ENCODE assay signal across 22 cellular contexts in the genomic region with DNA sequence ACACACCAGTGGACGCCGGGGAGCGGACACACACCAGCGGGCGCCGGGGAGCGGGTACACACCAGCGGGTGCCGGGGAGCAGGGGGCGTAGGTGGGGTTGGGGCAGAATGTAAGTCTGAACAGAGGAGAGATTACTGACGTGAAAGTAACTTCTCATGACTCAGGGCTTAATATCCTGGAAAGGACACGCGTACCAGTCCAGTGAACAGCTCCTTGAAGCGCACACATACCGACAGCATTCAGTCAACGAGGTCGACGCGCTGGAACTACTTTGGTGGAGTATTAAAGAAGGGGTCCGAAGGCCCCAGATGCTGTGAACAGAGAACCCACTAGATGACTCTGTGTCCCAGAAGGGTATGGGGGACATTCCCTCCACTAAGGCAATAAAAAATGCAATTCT.
DNase-seq lines count a peak whose midpoint lies in the region; FAIRE-seq and TF ChIP-seq lines count a peak whose summit lies in the region.
"Had no signal": no experiment of that assay in that cellular context is flagged by ENCODE, and none has a peak within 500 bp of the region (broad histone marks: within the 10 kb centered on the region; RNA-seq: fewer than 3 reads in every experiment).

No MANE protein-coding gene starts in this region.

- intact Hi-C loops in uterus (cut with DNase I; ENCODE audit: low total_unique reads) = no loop called here

- FAIRE-seq in RCC 7860 (lab: Jason Lieb, UNC) = no peak
- FAIRE-seq: A549, D721Med, G401.6, GM12891, GM19239 had no signal

- no peaks in the 10 kb centered on the region for H3K9me3 ChIP-seq in uterus
- H3K9me3 ChIP-seq: BE2C, BLaER1 had no signal

- H3K27ac ChIP-seq in uterus = no peak overlapping the region
- H3K27ac ChIP-seq: 22Rv1, A549, BLaER1 had no signal

- H3K4me3 ChIP-seq in H7 (ENCODE audit: insufficient read depth, low read depth, low read length) (no peak overlapping the region), uterus (no peak overlapping the region)
- H3K4me3 ChIP-seq: A549, BLaER1 had no signal

- TF ChIP-seq POLR2A in uterus (IDR thresholded peaks at IDR 0.05) = no peak

- H3K36me3 ChIP-seq in H7 (replicated peaks; ENCODE audit: control insufficient read depth, insufficient read depth, low read length) = no peaks in the 10 kb centered on the region
- H3K36me3 ChIP-seq in uterus = no peaks in the 10 kb centered on the region
- H3K36me3 ChIP-seq: BE2C, BLaER1 had no signal

- H3K27me3 ChIP-seq in H7 (ENCODE audit: control insufficient read depth, insufficient read depth, low read length) = no peaks in the 10 kb centered on the region
- H3K27me3 ChIP-seq in uterus = no peaks in the 10 kb centered on the region

- DNase-seq in ACHN = peak; percentile 90
- DNase-seq in RCC 7860 (ENCODE audit: low spot score) = peak; percentile 49
- peak; percentile 42 for DNase-seq in kidney tubule cell (ENCODE audit: low spot score)
- no peak for DNase-seq in H7
- DNase-seq in uterus = no peak
- no peak for DNase-seq in hypothalamus (lab: John Stamatoyannopoulos, UW)
- DNase-seq: BE2C; C1 segment of cervical spinal cord; Calu3; CD4-positive, alpha-beta memory T cell; CD4-positive, CD25-positive, alpha-beta regulatory T cell; CD8-positive, alpha-beta memory T cell; COR-L47; DMS79 treated with DMSO at 0.1 percent for 48 hours; GF-D8 had no signal

- TF ChIP-seq CTCF in uterus (IDR thresholded peaks at IDR 0.05) = no peak

- H3K4me1 ChIP-seq in uterus = no peaks in the 10 kb centered on the region
- H3K4me1 ChIP-seq: BE2C had no signal

- in situ Hi-C loops in ACHN (cut with HindIII; ENCODE audit: low pct_ligation_motif_present, low pct_unique_long_range_greater_than_20kb, low sequenced_read_pairs) = no loop called here

Comparison
In these comparisons a context has a peak if more than half of its experiments do, and no peak if none do; other contexts are left out.
1. DNase-seq: peak in ACHN (single experiment), RCC 7860 (single experiment) and kidney tubule cell (single experiment); none in H7 (single experiment), uterus (0 of 2) and hypothalamus (0 of 51).